ENCODE assay signal across 16 cellular contexts in the genomic region with DNA sequence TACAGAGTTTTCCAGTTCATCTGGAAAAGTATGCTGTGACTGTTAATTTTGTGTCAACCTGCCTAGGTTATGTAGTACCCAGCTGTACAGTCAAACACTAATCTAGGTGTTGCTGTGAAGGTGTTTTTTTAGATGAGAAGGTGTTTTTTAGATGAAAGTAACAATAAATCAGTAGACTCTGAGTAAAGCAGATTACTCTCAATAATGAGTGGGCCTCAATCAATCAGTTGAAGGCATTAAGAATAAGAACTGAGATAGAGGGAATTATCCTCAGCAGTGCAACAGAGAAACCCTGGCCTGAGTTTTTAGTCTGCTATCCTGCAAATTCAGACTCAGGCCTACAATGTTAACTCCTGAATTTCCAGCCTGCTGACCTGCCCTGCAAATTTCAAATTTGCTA.
"Had no signal": no experiment of that assay in that cellular context is flagged by ENCODE, and none has a peak within 500 bp of the region (broad histone marks: within the 10 kb centered on the region; RNA-seq: fewer than 3 reads in every experiment).

No MANE protein-coding gene starts in this region.

- H3K4me3 Mint-ChIP-seq: natural killer cell, neural crest cell had no signal

- H3K9me3 Mint-ChIP-seq: natural killer cell, neural crest cell had no signal

- H3K4me1 ChIP-seq: heart left ventricle, sigmoid colon had no signal

- H3K27ac Mint-ChIP-seq: natural killer cell had no signal

- H3K4me3 ChIP-seq: coronary artery, dorsolateral prefrontal cortex, heart left ventricle, sigmoid colon, skin epidermis had no signal

- H3K27me3 ChIP-seq: dorsolateral prefrontal cortex, heart left ventricle, sigmoid colon had no signal

- H3K27ac ChIP-seq: coronary artery, dorsolateral prefrontal cortex, heart left ventricle, sigmoid colon, skin epidermis had no signal

- ATAC-seq: esophagus mucosa, heart left ventricle, natural killer cell had no signal

- H3K9me3 ChIP-seq: heart left ventricle, sigmoid colon had no signal

- DNase-seq: dorsolateral prefrontal cortex; effector CD8-positive, alpha-beta T cell; heart left ventricle; hippocampal formation; kidney glomerular epithelial cell; natural killer cell; posterior cingulate gyrus; sigmoid colon; stimulated activated CD4-positive, alpha-beta T cell treated with anti-CD3 and anti-CD28 coated beads, Interleukin-2, amount 100 ng/mL, for 24 hours; stimulated activated CD4-positive, alpha-beta T cell treated with anti-CD3 and anti-CD28 coated beads, Interleukin-4, amount 100 ng/mL, for 4 hours; stimulated activated naive CD4-positive, alpha-beta T cell; trophoblast cell had no signal
